In the genomic region with DNA sequence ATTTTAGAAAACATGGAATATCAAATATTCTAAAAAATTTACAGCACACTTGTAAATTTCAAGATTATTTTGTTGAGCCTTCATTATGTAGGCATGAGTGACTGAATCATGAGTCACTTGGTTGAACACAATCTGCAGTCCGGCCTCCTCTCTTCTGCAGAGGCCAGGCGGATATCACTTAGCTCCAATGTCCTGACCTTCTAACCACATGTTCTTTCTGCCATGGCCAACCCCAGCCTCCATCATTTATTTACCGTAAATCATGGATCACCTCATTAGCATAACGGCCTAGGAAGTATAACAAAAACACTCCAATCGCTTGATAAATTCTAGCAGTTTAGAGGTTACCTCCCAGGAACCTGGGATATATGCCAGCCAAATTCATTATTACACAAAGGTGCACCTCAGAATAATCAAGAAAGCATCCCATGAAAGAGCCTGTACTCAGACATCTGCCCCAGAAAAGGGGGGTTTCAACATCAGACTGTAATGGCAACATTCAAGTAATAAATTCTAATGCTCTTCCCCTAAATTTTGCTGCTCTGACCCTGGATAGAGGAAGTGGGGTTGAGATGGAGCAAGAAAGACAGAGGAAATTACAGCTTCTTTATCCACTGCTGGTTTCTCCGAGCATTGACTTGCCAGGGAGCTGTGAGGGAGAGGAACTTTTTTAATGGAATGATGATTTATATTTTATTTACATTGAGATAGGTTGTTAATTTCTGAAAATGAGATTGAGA, we compare ENCODE assay signal across 14 cellular contexts.
DNase-seq lines count a peak whose midpoint lies in the region; ATAC-seq and TF ChIP-seq lines count a peak whose summit lies in the region.
"Had no signal": no experiment of that assay in that cellular context is flagged by ENCODE, and none has a peak within 500 bp of the region (broad histone marks: within the 10 kb centered on the region; RNA-seq: fewer than 3 reads in every experiment).

No MANE protein-coding gene starts in this region.

- 7% methylated on average over 3 of the region's 6 CpGs; no CpG with 5 or more reads in 1 of the 2 experiments for WGBS in IMR-90 (ENCODE audit: extremely low coverage in 2 of 2, insufficient read length in 1 of 2), 2 experiments

- no peak overlapping the region for H3K4me3 ChIP-seq in IMR-90 (ENCODE audit: insufficient read depth, low read depth, low read length)
- H3K4me3 ChIP-seq: ascending aorta, gastroesophageal sphincter, PC-9 had no signal

- H3K56ac ChIP-seq in IMR-90 (ENCODE audit: extremely low read depth, insufficient read depth, low read length): peak overlapping the region; percentile 44; the same call in 1 of the 2 replicates

- peak overlapping the region; percentile 13; the same call in 1 of the 2 replicates for H4K91ac ChIP-seq in IMR-90 (ENCODE audit: insufficient read depth, low read depth, low read length)

- POLR2A ChIA-PET in IMR-90 (lab: Charles Lee; ENCODE audit: unreplicated experiment): no interaction called here

- H4K20me1 ChIP-seq in IMR-90 (ENCODE audit: insufficient read depth, low read length): no peaks in the 10 kb centered on the region

- no peak overlapping the region; the same call in 1 of the 2 replicates for H3K27ac ChIP-seq in IMR-90 (ENCODE audit: insufficient read depth, low read length)
- H3K27ac ChIP-seq: ascending aorta, gastroesophageal sphincter, PC-9 had no signal

- ATAC-seq in IMR-90 (ENCODE audit: low read depth) (peak; percentile 92), GM18861 (IDR thresholded peaks at IDR 0.05; ENCODE audit: unreplicated experiment) (no peak)
- ATAC-seq: gastroesophageal sphincter had no signal

- H3K79me1 ChIP-seq in IMR-90 (ENCODE audit: low read depth in 1 of 2, low read length in 2 of 2): no peaks in the 10 kb centered on the region

- peak overlapping the region; percentile 44 for H2BK20ac ChIP-seq in IMR-90 (ENCODE audit: low read depth, low read length)

- 0 out of 3 replicates have a peak overlapping the region, but pooled peaks have one; percentile 0 for H2BK15ac ChIP-seq in IMR-90 (ENCODE audit: low read depth, low read length)

- peak overlapping the region; percentile 61 for H3K23ac ChIP-seq in IMR-90 (ENCODE audit: low read depth, low read length)

- no peak for TF ChIP-seq CTCF in IMR-90 (conservative IDR thresholded peaks at IDR 0.05; ENCODE audit: low read depth, low read length)

- H3K4ac ChIP-seq in IMR-90 (ENCODE audit: low read depth, low read length): peak overlapping the region; percentile 29; the same call in 1 of the 2 replicates

- intact Hi-C loops in IMR-90 (cut with micrococcal nuclease): no loop called here

- no peak overlapping the region for H3K9ac ChIP-seq in IMR-90 (ENCODE audit: low read depth, low read length)

- no peak overlapping the region for H2AFZ ChIP-seq in IMR-90 (replicated peaks; ENCODE audit: low read length, poor library complexity)
- H2AFZ ChIP-seq: PC-9 had no signal

- no peaks in the 10 kb centered on the region; the same call in 1 of the 2 replicates for H3K9me1 ChIP-seq in IMR-90 (ENCODE audit: insufficient read depth, low read length)

- H2AK9ac ChIP-seq in IMR-90 (replicated peaks; ENCODE audit: low read depth, low read length, poor library complexity): no peak overlapping the region

- in situ Hi-C loops in ACHN (cut with HindIII; ENCODE audit: low pct_ligation_motif_present, low pct_unique_long_range_greater_than_20kb, low sequenced_read_pairs): no loop called here
- in situ Hi-C loops in IMR-90 (cut with MboI; ENCODE audit: low sequenced_read_pairs): no loop called here

- peaks cover 6% of the 10 kb centered on the region for H3K4me1 ChIP-seq in IMR-90 (ENCODE audit: control insufficient read depth, insufficient read depth, low read length)
- H3K4me1 ChIP-seq: ascending aorta, gastroesophageal sphincter had no signal

- no TSS peak for BruUV-seq in IMR-90 (replicated peaks; lab: Mats Ljungman, UMichigan)

- peak overlapping the region; percentile 54; the same call in 1 of the 2 replicates for H3K18ac ChIP-seq in IMR-90 (ENCODE audit: low read depth, low read length)

- DNase-seq in ACHN (peak; percentile 19), IMR-90 (peak; percentile 95), SKM-1 (lab: John Stamatoyannopoulos, UW; ENCODE audit: unreplicated experiment) (peak; percentile 69), fibroblast of the conjunctiva (ENCODE audit: low read depth) (peak; percentile 4), DMS79 (lab: John Stamatoyannopoulos, UW) (no peak), globus pallidus (ENCODE audit: low spot score) (no peak), D341Med (ENCODE audit: low spot score) (no peak)
- DNase-seq: effector CD4-positive, alpha-beta T cell; H7; NCI-H226 had no signal

- TF ChIP-seq POLR2A in IMR-90 (IDR thresholded peaks at IDR 0.05; ENCODE audit: low read depth, low read length): no peak

- no peaks in the 10 kb centered on the region for H3K9me3 ChIP-seq in IMR-90 (ENCODE audit: control insufficient read depth, insufficient read depth, low read length)
- H3K9me3 ChIP-seq: ascending aorta, gastroesophageal sphincter had no signal

- no peaks in the 10 kb centered on the region for H3K27me3 ChIP-seq in IMR-90 (ENCODE audit: control insufficient read depth, insufficient read depth, low read length)
- H3K27me3 ChIP-seq: ascending aorta, gastroesophageal sphincter had no signal

- peak overlapping the region; percentile 69 for H2BK5ac ChIP-seq in IMR-90 (ENCODE audit: low read depth, low read length, poor library complexity, severe bottlenecking)

- peak overlapping the region; percentile 26 for H2BK120ac ChIP-seq in IMR-90 (ENCODE audit: low read depth, low read length)

- no peak for TF ChIP-seq RAD21 in IMR-90 (IDR thresholded peaks at IDR 0.05; ENCODE audit: low read length)

- dilution Hi-C loops in IMR-90 (cut with HindIII; ENCODE audit: low sequenced_read_pairs, unreplicated experiment): no loop called here

- 0 out of 2 replicates have a peak overlapping the region, but pooled peaks have one; percentile 23 for H3K14ac ChIP-seq in IMR-90 (replicated peaks; ENCODE audit: low read depth, low read length)

- CTCF ChIA-PET in IMR-90 (lab: Yijun Ruan, JAX): interaction anchor here (1.0 to 1.5 kb wide), 2 partner anchors 9 to 15 kb away, joined by 4 to 5 read pairs; no protein-coding TSS in a partner anchor

- no peak overlapping the region; the same call in 1 of the 2 replicates for H3K4me2 ChIP-seq in IMR-90 (ENCODE audit: low read depth, low read length)
- H3K4me2 ChIP-seq: PC-9 had no signal

- peak overlapping the region; percentile 25 to 50 for H4K8ac ChIP-seq in IMR-90 (ENCODE audit: low read depth in 2 of 2, low read length in 2 of 2)

- no peaks in the 10 kb centered on the region for H3K36me3 ChIP-seq in IMR-90 (ENCODE audit: control insufficient read depth, insufficient read depth, low read length)
- H3K36me3 ChIP-seq: ascending aorta, gastroesophageal sphincter had no signal

- H2AK5ac ChIP-seq in IMR-90 (ENCODE audit: low read depth, low read length): 0 out of 2 replicates have a peak overlapping the region, but pooled peaks have one; percentile 5

- H4K5ac ChIP-seq in IMR-90 (ENCODE audit: low read depth, low read length): no peak overlapping the region; the same call in 1 of the 2 replicates

TF ChIP-seq in IMR-90, 13 proteins besides CTCF, POLR2A, EP300 and RAD21:
- TF ChIP-seq BHLHE40 (IDR thresholded peaks at IDR 0.05; ENCODE audit: low read depth, low read length) (0 out of 2 replicates have a peak, but pooled peaks have one; percentile 15), RCOR1 (IDR thresholded peaks at IDR 0.05; ENCODE audit: insufficient replicate concordance, low read length) (no peak), FOS (IDR thresholded peaks at IDR 0.05; ENCODE audit: low read depth, low read length) (peak; percentile 66), RFX5 (IDR thresholded peaks at IDR 0.05; ENCODE audit: low read depth, low read length) (no peak)
TF ChIP-seq in IMR-90: peak in this region for 2.

Comparison
In these comparisons a context has a peak if more than half of its experiments do, and no peak if none do; other contexts are left out.
1. DNase-seq: peak in ACHN (single experiment), IMR-90 (single experiment), SKM-1 (single experiment) and fibroblast of the conjunctiva (single experiment); none in DMS79 (single experiment), globus pallidus (single experiment) and D341Med (single experiment).